Comparison of ENCODE assay signal across 2 cellular contexts in the genomic region with DNA sequence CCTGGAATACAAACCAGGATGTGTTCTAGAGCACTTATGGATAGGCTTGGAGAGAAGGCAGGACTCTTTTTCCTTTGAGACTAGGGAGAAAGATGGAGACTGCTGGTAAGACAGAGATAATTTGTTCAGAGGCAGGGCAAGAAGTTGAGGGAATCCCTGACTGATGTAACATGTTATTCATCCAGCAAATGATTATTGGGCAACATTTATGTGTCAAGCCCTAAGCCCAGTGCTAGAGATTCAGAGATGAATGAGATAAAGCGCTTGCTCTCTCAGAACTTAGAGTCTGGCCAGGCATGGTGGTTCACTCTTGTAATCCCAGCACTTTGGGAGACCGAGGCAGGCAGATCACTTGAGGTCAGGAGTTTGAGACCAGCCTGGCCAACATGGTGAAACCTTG.
TF ChIP-seq lines count a peak whose summit lies in the region.

No MANE protein-coding gene starts in this region.

TF ChIP-seq in K562, 482 proteins besides CTCF, POLR2A, EP300 and RAD21:
- TF ChIP-seq CEBPG (CRISPR knock-in tag; IDR thresholded peaks at IDR 0.05) (no peak), CEBPG (tag; conservative IDR thresholded peaks at IDR 0.05 in 1 of 2, IDR thresholded peaks at IDR 0.05 in 1 of 2) (peak; percentile 95 to 96), ZNF124 (CRISPR knock-in tag; IDR thresholded peaks at IDR 0.05) (no peak), ZNF561 (CRISPR knock-in tag; conservative IDR thresholded peaks at IDR 0.05) (no peak), CEBPB (tag; IDR thresholded peaks at IDR 0.05) (peak; percentile 67; the same call in 1 of the 2 replicates), ZNF311 (CRISPR knock-in tag; IDR thresholded peaks at IDR 0.05) (no peak)

TF ChIP-seq in SK-N-SH, 30 proteins besides CTCF, POLR2A, EP300 and RAD21:
- TF ChIP-seq GATA2 (CRISPR knock-in tag; IDR thresholded peaks at IDR 0.05), result no peak
- no peak for TF ChIP-seq MXI1 (IDR thresholded peaks at IDR 0.05; ENCODE audit: low read depth, low read length)
- TF ChIP-seq JUND (IDR thresholded peaks at IDR 0.05), result no peak
- TF ChIP-seq POLR2AphosphoS5 (IDR thresholded peaks at IDR 0.05; ENCODE audit: low read depth, low read length), result no peak
- TF ChIP-seq YY1 (IDR thresholded peaks at IDR 0.05; ENCODE audit: low read depth), result no peak
- no peak for TF ChIP-seq SIN3A (IDR thresholded peaks at IDR 0.05; ENCODE audit: borderline replicate concordance, low read depth, low read length)
- TF ChIP-seq, protein P1, sequence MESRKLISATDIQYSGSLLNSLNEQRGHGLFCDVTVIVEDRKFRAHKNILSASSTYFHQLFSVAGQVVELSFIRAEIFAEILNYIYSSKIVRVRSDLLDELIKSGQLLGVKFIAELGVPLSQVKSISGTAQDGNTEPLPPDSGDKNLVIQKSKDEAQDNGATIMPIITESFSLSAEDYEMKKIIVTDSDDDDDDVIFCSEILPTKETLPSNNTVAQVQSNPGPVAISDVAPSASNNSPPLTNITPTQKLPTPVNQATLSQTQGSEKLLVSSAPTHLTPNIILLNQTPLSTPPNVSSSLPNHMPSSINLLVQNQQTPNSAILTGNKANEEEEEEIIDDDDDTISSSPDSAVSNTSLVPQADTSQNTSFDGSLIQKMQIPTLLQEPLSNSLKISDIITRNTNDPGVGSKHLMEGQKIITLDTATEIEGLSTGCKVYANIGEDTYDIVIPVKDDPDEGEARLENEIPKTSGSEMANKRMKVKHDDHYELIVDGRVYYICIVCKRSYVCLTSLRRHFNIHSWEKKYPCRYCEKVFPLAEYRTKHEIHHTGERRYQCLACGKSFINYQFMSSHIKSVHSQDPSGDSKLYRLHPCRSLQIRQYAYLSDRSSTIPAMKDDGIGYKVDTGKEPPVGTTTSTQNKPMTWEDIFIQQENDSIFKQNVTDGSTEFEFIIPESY (IDR thresholded peaks at IDR 0.05; ENCODE audit: borderline replicate concordance, low read depth), result no peak
- no peak for TF ChIP-seq NRF1 (IDR thresholded peaks at IDR 0.05; ENCODE audit: low read depth, low read length)
- TF ChIP-seq MEF2A (IDR thresholded peaks at IDR 0.05; ENCODE audit: borderline replicate concordance, low read depth), result no peak
- TF ChIP-seq, protein P2, sequence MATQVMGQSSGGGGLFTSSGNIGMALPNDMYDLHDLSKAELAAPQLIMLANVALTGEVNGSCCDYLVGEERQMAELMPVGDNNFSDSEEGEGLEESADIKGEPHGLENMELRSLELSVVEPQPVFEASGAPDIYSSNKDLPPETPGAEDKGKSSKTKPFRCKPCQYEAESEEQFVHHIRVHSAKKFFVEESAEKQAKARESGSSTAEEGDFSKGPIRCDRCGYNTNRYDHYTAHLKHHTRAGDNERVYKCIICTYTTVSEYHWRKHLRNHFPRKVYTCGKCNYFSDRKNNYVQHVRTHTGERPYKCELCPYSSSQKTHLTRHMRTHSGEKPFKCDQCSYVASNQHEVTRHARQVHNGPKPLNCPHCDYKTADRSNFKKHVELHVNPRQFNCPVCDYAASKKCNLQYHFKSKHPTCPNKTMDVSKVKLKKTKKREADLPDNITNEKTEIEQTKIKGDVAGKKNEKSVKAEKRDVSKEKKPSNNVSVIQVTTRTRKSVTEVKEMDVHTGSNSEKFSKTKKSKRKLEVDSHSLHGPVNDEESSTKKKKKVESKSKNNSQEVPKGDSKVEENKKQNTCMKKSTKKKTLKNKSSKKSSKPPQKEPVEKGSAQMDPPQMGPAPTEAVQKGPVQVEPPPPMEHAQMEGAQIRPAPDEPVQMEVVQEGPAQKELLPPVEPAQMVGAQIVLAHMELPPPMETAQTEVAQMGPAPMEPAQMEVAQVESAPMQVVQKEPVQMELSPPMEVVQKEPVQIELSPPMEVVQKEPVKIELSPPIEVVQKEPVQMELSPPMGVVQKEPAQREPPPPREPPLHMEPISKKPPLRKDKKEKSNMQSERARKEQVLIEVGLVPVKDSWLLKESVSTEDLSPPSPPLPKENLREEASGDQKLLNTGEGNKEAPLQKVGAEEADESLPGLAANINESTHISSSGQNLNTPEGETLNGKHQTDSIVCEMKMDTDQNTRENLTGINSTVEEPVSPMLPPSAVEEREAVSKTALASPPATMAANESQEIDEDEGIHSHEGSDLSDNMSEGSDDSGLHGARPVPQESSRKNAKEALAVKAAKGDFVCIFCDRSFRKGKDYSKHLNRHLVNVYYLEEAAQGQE (IDR thresholded peaks at IDR 0.05; ENCODE audit: low read depth, low read length), result no peak
- no peak for TF ChIP-seq RXRA (IDR thresholded peaks at IDR 0.05; ENCODE audit: borderline replicate concordance, low read depth)
- TF ChIP-seq, protein P3, sequence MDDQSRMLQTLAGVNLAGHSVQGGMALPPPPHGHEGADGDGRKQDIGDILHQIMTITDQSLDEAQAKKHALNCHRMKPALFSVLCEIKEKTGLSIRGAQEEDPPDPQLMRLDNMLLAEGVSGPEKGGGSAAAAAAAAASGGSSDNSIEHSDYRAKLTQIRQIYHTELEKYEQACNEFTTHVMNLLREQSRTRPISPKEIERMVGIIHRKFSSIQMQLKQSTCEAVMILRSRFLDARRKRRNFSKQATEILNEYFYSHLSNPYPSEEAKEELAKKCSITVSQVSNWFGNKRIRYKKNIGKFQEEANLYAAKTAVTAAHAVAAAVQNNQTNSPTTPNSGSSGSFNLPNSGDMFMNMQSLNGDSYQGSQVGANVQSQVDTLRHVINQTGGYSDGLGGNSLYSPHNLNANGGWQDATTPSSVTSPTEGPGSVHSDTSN (IDR thresholded peaks at IDR 0.05), result no peak
- no peak for TF ChIP-seq GABPA (IDR thresholded peaks at IDR 0.05; ENCODE audit: low read depth)
- no peak for TF ChIP-seq EZH2phosphoT487 (IDR thresholded peaks at IDR 0.05; ENCODE audit: borderline replicate concordance, low read depth)
- TF ChIP-seq FOXM1 (IDR thresholded peaks at IDR 0.05; ENCODE audit: low read depth), result no peak
- TF ChIP-seq, protein P4, sequence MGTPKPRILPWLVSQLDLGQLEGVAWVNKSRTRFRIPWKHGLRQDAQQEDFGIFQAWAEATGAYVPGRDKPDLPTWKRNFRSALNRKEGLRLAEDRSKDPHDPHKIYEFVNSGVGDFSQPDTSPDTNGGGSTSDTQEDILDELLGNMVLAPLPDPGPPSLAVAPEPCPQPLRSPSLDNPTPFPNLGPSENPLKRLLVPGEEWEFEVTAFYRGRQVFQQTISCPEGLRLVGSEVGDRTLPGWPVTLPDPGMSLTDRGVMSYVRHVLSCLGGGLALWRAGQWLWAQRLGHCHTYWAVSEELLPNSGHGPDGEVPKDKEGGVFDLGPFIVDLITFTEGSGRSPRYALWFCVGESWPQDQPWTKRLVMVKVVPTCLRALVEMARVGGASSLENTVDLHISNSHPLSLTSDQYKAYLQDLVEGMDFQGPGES (IDR thresholded peaks at IDR 0.05; ENCODE audit: low read depth, low read length), result no peak
- TF ChIP-seq TEAD4 (IDR thresholded peaks at IDR 0.05; ENCODE audit: borderline replicate concordance, insufficient read depth), result no peak
- no peak for TF ChIP-seq ELF1 (IDR thresholded peaks at IDR 0.05)
- no peak for TF ChIP-seq RFX5 (IDR thresholded peaks at IDR 0.05; ENCODE audit: low read length)
